Comparison of ENCODE assay signal across 20 cellular contexts in genomic region chr9:130116346-130116745, GRCh38.
"Had no signal": no experiment of that assay in that cellular context is flagged by ENCODE, and none has a peak within 500 bp of the region (broad histone marks: within the 10 kb centered on the region; RNA-seq: fewer than 3 reads in every experiment).

No MANE protein-coding gene starts in this region.

- H3K27me3 Mint-ChIP-seq: activated B cell treated with CpG ODN at 0.5 μM for 24 hours; activated naive CD4-positive, alpha-beta T cell treated with anti-CD3 and anti-CD28 coated beads, Interleukin-2, amount 10 ng/mL, durations not matched to agents 7 days and 5 days; activated naive CD8-positive, alpha-beta T cell treated with anti-CD3 and anti-CD28 coated beads, Interleukin-2, amount 50 U/mL, for 24 hours; central memory CD8-positive, alpha-beta T cell; effector memory CD8-positive, alpha-beta T cell; memory B cell had no signal

- H3K4me3 Mint-ChIP-seq: activated B cell treated with CpG ODN at 0.5 μM for 24 hours; activated naive CD4-positive, alpha-beta T cell treated with anti-CD3 and anti-CD28 coated beads, Interleukin-2, amount 10 ng/mL, durations not matched to agents 7 days and 5 days; activated naive CD8-positive, alpha-beta T cell treated with anti-CD3 and anti-CD28 coated beads, Interleukin-2, amount 50 U/mL, for 24 hours; central memory CD8-positive, alpha-beta T cell; effector memory CD8-positive, alpha-beta T cell; memory B cell; neural crest cell had no signal

- DNase-seq: activated B cell treated with CpG ODN at 0.5 μM for 24 hours; activated CD4-positive, alpha-beta T cell treated with anti-CD3 and anti-CD28 coated beads for 4 hours; activated CD4-positive, alpha-beta T cell treated with anti-CD3 and anti-CD28 coated beads, Interleukin-2, amount 50 U/mL, for 48 hours; activated naive CD4-positive, alpha-beta T cell treated with anti-CD3 and anti-CD28 coated beads, Interleukin-2, amount 10 ng/mL, durations not matched to agents 7 days and 5 days; activated naive CD8-positive, alpha-beta T cell treated with anti-CD3 and anti-CD28 coated beads, Interleukin-2, amount 50 U/mL, for 24 hours; activated T-cell treated with anti-CD3 and anti-CD28 coated beads, Interleukin-2, amount 50 U/mL, for 48 hours; effector memory CD8-positive, alpha-beta T cell; heart right ventricle; islet precursor cell; left cardiac atrium; retina; stimulated activated CD4-positive, alpha-beta T cell treated with anti-CD3 and anti-CD28 coated beads, Interleukin-4, amount 100 ng/mL, for 1 hour; stimulated activated naive CD8-positive, alpha-beta T cell treated with anti-CD3 and anti-CD28 coated beads, Interleukin-15, Interleukin-2, amounts not matched to agents 100 U/mL and 50 U/mL, for 24 hours; T-helper 9 cell; upper lobe of right lung had no signal

- H3K4me1 Mint-ChIP-seq: activated B cell treated with CpG ODN at 0.5 μM for 24 hours; activated naive CD4-positive, alpha-beta T cell treated with anti-CD3 and anti-CD28 coated beads, Interleukin-2, amount 10 ng/mL, durations not matched to agents 7 days and 5 days; memory B cell had no signal

- ATAC-seq: activated naive CD8-positive, alpha-beta T cell treated with anti-CD3 and anti-CD28 coated beads, Interleukin-2, amount 50 U/mL, for 24 hours; effector memory CD8-positive, alpha-beta T cell; gastroesophageal sphincter; heart right ventricle; left cardiac atrium; stimulated activated naive CD8-positive, alpha-beta T cell treated with anti-CD3 and anti-CD28 coated beads, Interleukin-15, Interleukin-2, amounts not matched to agents 100 U/mL and 50 U/mL, for 24 hours; upper lobe of right lung had no signal

- H3K4me1 ChIP-seq: upper lobe of right lung had no signal

- H3K4me3 ChIP-seq: esophagus muscularis mucosa, gastroesophageal sphincter, heart right ventricle, upper lobe of right lung had no signal

- H3K27me3 ChIP-seq: esophagus muscularis mucosa, gastroesophageal sphincter, heart right ventricle, upper lobe of right lung had no signal

- H3K27ac ChIP-seq: heart right ventricle, upper lobe of right lung had no signal

- H3K27ac Mint-ChIP-seq: activated B cell treated with CpG ODN at 0.5 μM for 24 hours; activated naive CD4-positive, alpha-beta T cell treated with anti-CD3 and anti-CD28 coated beads, Interleukin-2, amount 10 ng/mL, durations not matched to agents 7 days and 5 days; activated naive CD8-positive, alpha-beta T cell treated with anti-CD3 and anti-CD28 coated beads, Interleukin-2, amount 50 U/mL, for 24 hours; effector memory CD8-positive, alpha-beta T cell; memory B cell had no signal

- H3K9me3 Mint-ChIP-seq: activated B cell treated with CpG ODN at 0.5 μM for 24 hours; activated naive CD4-positive, alpha-beta T cell treated with anti-CD3 and anti-CD28 coated beads, Interleukin-2, amount 10 ng/mL, durations not matched to agents 7 days and 5 days; activated naive CD8-positive, alpha-beta T cell treated with anti-CD3 and anti-CD28 coated beads, Interleukin-2, amount 50 U/mL, for 24 hours; central memory CD8-positive, alpha-beta T cell; effector memory CD8-positive, alpha-beta T cell; memory B cell; neural crest cell had no signal

- H3K9me3 ChIP-seq: esophagus muscularis mucosa, gastroesophageal sphincter, heart right ventricle, upper lobe of right lung had no signal
